8 cellular contexts compared by ENCODE assay signal in genomic region chr9:129270903-129271431, GRCh38.
DNase-seq lines count a peak whose midpoint lies in the region; ATAC-seq lines count a peak whose summit lies in the region.

No MANE protein-coding gene starts in this region.

- DNase-seq in activated CD4-positive, alpha-beta T cell treated with anti-CD3 and anti-CD28 coated beads, Interleukin-2, amount 10 ng/mL, durations not matched to agents 7 days and 5 days = peak; percentile 20
- DNase-seq in activated CD4-positive, alpha-beta T cell treated with anti-CD3 and anti-CD28 coated beads for 48 hours = no peak
- peak; percentile 30 for DNase-seq in activated CD4-positive, alpha-beta memory T cell treated with anti-CD3 and anti-CD28 coated beads for 36 hours
- peak in 5 of 10 donors; percentile 6 to 55 (median 38) for DNase-seq in naive thymus-derived CD8-positive, alpha-beta T cell
- DNase-seq in T-helper 9 cell (no peak), LoVo (ENCODE audit: low spot score) (no peak), cortex of kidney (lab: John Stamatoyannopoulos, UW) (no peak)

- peaks cover 17% of the 10 kb centered on the region for H3K27me3 Mint-ChIP-seq in activated CD4-positive, alpha-beta T cell treated with anti-CD3 and anti-CD28 coated beads, Interleukin-2, amount 10 ng/mL, durations not matched to agents 7 days and 5 days
- no peaks in the 10 kb centered on the region for H3K27me3 Mint-ChIP-seq in activated CD4-positive, alpha-beta memory T cell treated with anti-CD3 and anti-CD28 coated beads for 36 hours
- H3K27me3 Mint-ChIP-seq in naive thymus-derived CD8-positive, alpha-beta T cell = peaks cover 0 to 2% (median 0%) of the 10 kb centered on the region in 5 donors

- intact Hi-C loops in activated CD4-positive, alpha-beta memory T cell treated with anti-CD3 and anti-CD28 coated beads for 36 hours (cut with micrococcal nuclease) = no loop called here

- H3K36me3 Mint-ChIP-seq in activated CD4-positive, alpha-beta T cell treated with anti-CD3 and anti-CD28 coated beads, Interleukin-2, amount 10 ng/mL, durations not matched to agents 7 days and 5 days (ENCODE audit: low read depth) = no peaks in the 10 kb centered on the region
- no peaks in the 10 kb centered on the region for H3K36me3 Mint-ChIP-seq in activated CD4-positive, alpha-beta memory T cell treated with anti-CD3 and anti-CD28 coated beads for 36 hours
- H3K36me3 Mint-ChIP-seq in naive thymus-derived CD8-positive, alpha-beta T cell = no peaks in the 10 kb centered on the region

- peak overlapping the region; percentile 87 for H3K27ac Mint-ChIP-seq in activated CD4-positive, alpha-beta T cell treated with anti-CD3 and anti-CD28 coated beads, Interleukin-2, amount 10 ng/mL, durations not matched to agents 7 days and 5 days
- H3K27ac Mint-ChIP-seq in activated CD4-positive, alpha-beta memory T cell treated with anti-CD3 and anti-CD28 coated beads for 36 hours = no peak overlapping the region
- peak overlapping the region; percentile 51 to 96 (median 87) for H3K27ac Mint-ChIP-seq in naive thymus-derived CD8-positive, alpha-beta T cell

- POLR2A ChIA-PET in activated CD4-positive, alpha-beta T cell treated with anti-CD3 and anti-CD28 coated beads, Interleukin-2, amount 10 ng/mL, durations not matched to agents 7 days and 5 days (lab: Charles Lee) = no interaction called here
- POLR2A ChIA-PET in activated CD4-positive, alpha-beta memory T cell treated with anti-CD3 and anti-CD28 coated beads for 36 hours (lab: Charles Lee) = no interaction called here
- POLR2A ChIA-PET in naive thymus-derived CD8-positive, alpha-beta T cell (lab: Charles Lee) = interaction anchor here (1.1 kb wide), 2 partner anchors 22 to 35 kb away, joined by 3 to 5 read pairs; no protein-coding TSS in a partner anchor

- CTCF ChIA-PET in activated CD4-positive, alpha-beta T cell treated with anti-CD3 and anti-CD28 coated beads, Interleukin-2, amount 10 ng/mL, durations not matched to agents 7 days and 5 days (lab: Charles Lee) = no interaction called here
- CTCF ChIA-PET in activated CD4-positive, alpha-beta memory T cell treated with anti-CD3 and anti-CD28 coated beads for 36 hours (lab: Charles Lee) = no interaction called here

- H3K4me3 Mint-ChIP-seq in activated CD4-positive, alpha-beta T cell treated with anti-CD3 and anti-CD28 coated beads, Interleukin-2, amount 10 ng/mL, durations not matched to agents 7 days and 5 days = peak overlapping the region; percentile 60
- no peak overlapping the region for H3K4me3 Mint-ChIP-seq in activated CD4-positive, alpha-beta memory T cell treated with anti-CD3 and anti-CD28 coated beads for 36 hours
- peak overlapping the region; percentile 68 to 84 (median 77) for H3K4me3 Mint-ChIP-seq in naive thymus-derived CD8-positive, alpha-beta T cell

- peaks cover 39% of the 10 kb centered on the region for H3K4me1 Mint-ChIP-seq in activated CD4-positive, alpha-beta T cell treated with anti-CD3 and anti-CD28 coated beads, Interleukin-2, amount 10 ng/mL, durations not matched to agents 7 days and 5 days
- peaks cover 21% of the 10 kb centered on the region for H3K4me1 Mint-ChIP-seq in activated CD4-positive, alpha-beta memory T cell treated with anti-CD3 and anti-CD28 coated beads for 36 hours (ENCODE audit: low read depth)
- peaks cover 25 to 40% (median 28%) of the 10 kb centered on the region in 4 donors for H3K4me1 Mint-ChIP-seq in naive thymus-derived CD8-positive, alpha-beta T cell

- no peaks in the 10 kb centered on the region for H3K9me3 Mint-ChIP-seq in activated CD4-positive, alpha-beta T cell treated with anti-CD3 and anti-CD28 coated beads, Interleukin-2, amount 10 ng/mL, durations not matched to agents 7 days and 5 days
- H3K9me3 Mint-ChIP-seq in activated CD4-positive, alpha-beta memory T cell treated with anti-CD3 and anti-CD28 coated beads for 36 hours = no peaks in the 10 kb centered on the region
- H3K9me3 Mint-ChIP-seq in naive thymus-derived CD8-positive, alpha-beta T cell = no peaks in the 10 kb centered on the region

- ATAC-seq in HG02970 (IDR thresholded peaks at IDR 0.05; ENCODE audit: low FRiP score, unreplicated experiment) = peak; percentile 34
- ATAC-seq in naive thymus-derived CD8-positive, alpha-beta T cell = peak; percentile 64 to 68

Comparison
In these comparisons a context has a peak if more than half of its experiments do, and no peak if none do; other contexts are left out.
1. DNase-seq: peak in activated CD4-positive, alpha-beta T cell treated with anti-CD3 and anti-CD28 coated beads, Interleukin-2, amount 10 ng/mL, durations not matched to agents 7 days and 5 days (single experiment) and activated CD4-positive, alpha-beta memory T cell treated with anti-CD3 and anti-CD28 coated beads for 36 hours (single experiment); none in activated CD4-positive, alpha-beta T cell treated with anti-CD3 and anti-CD28 coated beads for 48 hours (single experiment), T-helper 9 cell (single experiment), LoVo (single experiment) and cortex of kidney (single experiment).